ENCODE assay signal across 8 cellular contexts in genomic region chr15:31326729-31327673, GRCh38. TPM values are rescaled to one million over a fixed set of nuclear protein-coding genes. Genes with fewer than 3 reads are reported as not detected.
A peak's percentile ranks its signal among the peaks of the same experiment; 100 is the strongest.
DNase-seq lines count a peak whose midpoint lies in the region; ATAC-seq and TF ChIP-seq lines count a peak whose summit lies in the region.

Gene KLF13 (plus strand): TSS chr15:31326835. CDS start chr15:31327213, 378 bp downstream.

- H3K27ac Mint-ChIP-seq in activated T-cell treated with anti-CD3 and anti-CD28 coated beads, Interleukin-2, amount 50 U/mL, for 24 hours = peak within 1 kb of the TSS; percentile 91
- peak within 1 kb of the TSS; percentile 55 to 97 (median 92) for H3K27ac Mint-ChIP-seq in naive thymus-derived CD4-positive, alpha-beta T cell

- peaks cover 33% of the 10 kb centered on the region for H3K36me3 Mint-ChIP-seq in activated T-cell treated with anti-CD3 and anti-CD28 coated beads, Interleukin-2, amount 50 U/mL, for 24 hours (ENCODE audit: low read depth)
- H3K36me3 Mint-ChIP-seq in naive thymus-derived CD4-positive, alpha-beta T cell = peaks cover 0 to 42% (median 5%) of the 10 kb centered on the region in 5 donors

- H3K27me3 Mint-ChIP-seq in activated T-cell treated with anti-CD3 and anti-CD28 coated beads, Interleukin-2, amount 50 U/mL, for 24 hours = no peaks in the 10 kb centered on the region
- no peaks in the 10 kb centered on the region for H3K27me3 Mint-ChIP-seq in naive thymus-derived CD4-positive, alpha-beta T cell

- peak within 1 kb of the TSS; percentile 94 for H3K9ac ChIP-seq in Karpas-422 (ENCODE audit: low read length)

- H3K36me3 ChIP-seq in Karpas-422 (ENCODE audit: insufficient read depth, low read length) = no peaks in the 10 kb centered on the region
- no peaks in the 10 kb centered on the region for H3K36me3 ChIP-seq in esophagus muscularis mucosa
- H3K36me3 ChIP-seq in naive thymus-derived CD4-positive, alpha-beta T cell (ENCODE audit: control insufficient read depth in 2 of 3, insufficient read depth in 3 of 3, low read length in 3 of 3) = peaks cover 0 to 15% (median 0%) of the 10 kb centered on the region in 3 experiments

- peaks cover 28% of the 10 kb centered on the region for H4K20me1 ChIP-seq in Karpas-422 (ENCODE audit: insufficient read depth, low read depth, low read length)

- CTCF ChIA-PET in naive thymus-derived CD4-positive, alpha-beta T cell (lab: Charles Lee) = interaction anchor here (0.8 to 3.4 kb wide), 6 partner anchors 59 to 112 kb away, joined by 3 to 16 read pairs (median 6); no protein-coding TSS in a partner anchor

- H3K4me1 Mint-ChIP-seq in activated T-cell treated with anti-CD3 and anti-CD28 coated beads, Interleukin-2, amount 50 U/mL, for 24 hours (ENCODE audit: low read depth) = peaks cover 49% of the 10 kb centered on the region
- peaks cover 49 to 64% (median 57%) of the 10 kb centered on the region in 7 donors for H3K4me1 Mint-ChIP-seq in naive thymus-derived CD4-positive, alpha-beta T cell

- TF ChIP-seq POLR2A in esophagus muscularis mucosa (IDR thresholded peaks at IDR 0.05; ENCODE audit: low read depth) = peak; percentile 68

- no peaks in the 10 kb centered on the region; the same call in 1 of the 2 replicates for H3K27me3 ChIP-seq in Karpas-422 (ENCODE audit: low read length)
- no peaks in the 10 kb centered on the region for H3K27me3 ChIP-seq in esophagus muscularis mucosa
- H3K27me3 ChIP-seq in naive thymus-derived CD4-positive, alpha-beta T cell (ENCODE audit: control insufficient read depth in 2 of 2, insufficient read depth in 2 of 2, low read length in 2 of 2) = no peaks in the 10 kb centered on the region

- H3K9me3 ChIP-seq in Karpas-422 (ENCODE audit: low read length) (no peaks in the 10 kb centered on the region), esophagus muscularis mucosa (no peaks in the 10 kb centered on the region)
- no peaks in the 10 kb centered on the region for H3K9me3 ChIP-seq in naive thymus-derived CD4-positive, alpha-beta T cell (ENCODE audit: control insufficient read depth in 2 of 3, low read length in 3 of 3)

- H3K4me3 ChIP-seq in Karpas-422 (ENCODE audit: low read length) (peak within 1 kb of the TSS; percentile 89), esophagus muscularis mucosa (peak within 1 kb of the TSS; percentile 83 to 96 (median 92))
- peak within 1 kb of the TSS; percentile 72 for H3K4me3 ChIP-seq in naive thymus-derived CD4-positive, alpha-beta T cell (ENCODE audit: low read length)

- POLR2A ChIA-PET in naive thymus-derived CD4-positive, alpha-beta T cell (lab: Charles Lee) = interaction anchor here (0.7 to 9.0 kb wide), 30 partner anchors 7 to 161 kb away, joined by 3 to 367 read pairs (median 7); no protein-coding TSS in a partner anchor

- peaks cover 39% of the 10 kb centered on the region for H3K79me2 ChIP-seq in Karpas-422 (ENCODE audit: low read length)

- WGBS in esophagus muscularis mucosa = no CpG with 5 or more reads among the region's 151 CpGs

- no peak for TF ChIP-seq EP300 in esophagus muscularis mucosa (IDR thresholded peaks at IDR 0.05)

- no peaks in the 10 kb centered on the region for H3K9me2 ChIP-seq in Karpas-422 (replicated peaks; ENCODE audit: insufficient read depth, low read length)

- peak; percentile 27 for DNase-seq in GM04504 (ENCODE audit: low read depth)
- DNase-seq in Karpas-422 = peak; percentile 86
- DNase-seq in activated T-cell treated with anti-CD3 and anti-CD28 coated beads, Interleukin-2, amount 50 U/mL, for 24 hours = no peak
- no peak for DNase-seq in esophagus muscularis mucosa (ENCODE audit: extremely low spot score)
- peak in 1 of 9 donors; percentile 81 for DNase-seq in naive thymus-derived CD4-positive, alpha-beta T cell
- DNase-seq in substantia nigra (lab: John Stamatoyannopoulos, UW) = peak in 31 of 49 donors; percentile 66 to 93 (median 83)
- DNase-seq in ecto neural progenitor cell (ENCODE audit: low spot score) = no peak

- peak; percentile 48 for ATAC-seq in GM21737 (IDR thresholded peaks at IDR 0.05; ENCODE audit: unreplicated experiment)
- peak; percentile 42 for ATAC-seq in naive thymus-derived CD4-positive, alpha-beta T cell

- intact Hi-C loops in esophagus muscularis mucosa (cut with DNase I) = loop anchor here (1.0 to 5.0 kb wide), 4 partner anchors 68 to 111 kb away; no protein-coding TSS in a partner anchor
- intact Hi-C loops in naive thymus-derived CD4-positive, alpha-beta T cell (cut with micrococcal nuclease) = loop anchor here (1.0 to 10.0 kb wide), 17 partner anchors 24 to 700 kb away; partner anchors contain the start of genes ARHGAP11B (in 1 of the 2), FAN1 (in 1 of the 2) and MTMR10 (in 1 of the 2)

- H3K9me3 Mint-ChIP-seq in activated T-cell treated with anti-CD3 and anti-CD28 coated beads, Interleukin-2, amount 50 U/mL, for 24 hours = no peaks in the 10 kb centered on the region
- H3K9me3 Mint-ChIP-seq in naive thymus-derived CD4-positive, alpha-beta T cell = peaks cover 0 to 2% (median 0%) of the 10 kb centered on the region in 11 donors

- peak within 1 kb of the TSS; percentile 98 for H3K4me2 ChIP-seq in Karpas-422 (ENCODE audit: low read depth, low read length, poor library complexity, severe bottlenecking)

- TF ChIP-seq CTCF in esophagus muscularis mucosa (IDR thresholded peaks at IDR 0.05) = no peak

- H3K4me1 ChIP-seq in Karpas-422 (ENCODE audit: low read length) (peaks cover 58% of the 10 kb centered on the region), esophagus muscularis mucosa (peaks cover 46 to 51% (median 49%) of the 10 kb centered on the region in 4 donors)
- peaks cover 35 to 43% of the 10 kb centered on the region in 2 donors for H3K4me1 ChIP-seq in naive thymus-derived CD4-positive, alpha-beta T cell (ENCODE audit: control insufficient read depth in 2 of 2, insufficient read depth in 2 of 2, low read length in 2 of 2)

- H3K4me3 Mint-ChIP-seq in activated T-cell treated with anti-CD3 and anti-CD28 coated beads, Interleukin-2, amount 50 U/mL, for 24 hours = peak within 1 kb of the TSS; percentile 86
- peak within 1 kb of the TSS; percentile 75 to 99 (median 88) for H3K4me3 Mint-ChIP-seq in naive thymus-derived CD4-positive, alpha-beta T cell

- peak within 1 kb of the TSS; percentile 79 for H3K27ac ChIP-seq in Karpas-422 (ENCODE audit: low read length)
- H3K27ac ChIP-seq in esophagus muscularis mucosa (replicated peaks in 1 of 4) = peak within 1 kb of the TSS; percentile 98 to 100 (median 100)
- H3K27ac ChIP-seq in naive thymus-derived CD4-positive, alpha-beta T cell (ENCODE audit: low read depth, low read length) = peak within 1 kb of the TSS; percentile 99
- H3K27ac ChIP-seq in substantia nigra (ENCODE audit: low read depth, low read length, poor library complexity, severe bottlenecking) = peak within 1 kb of the TSS; percentile 99

- H2AFZ ChIP-seq in Karpas-422 (ENCODE audit: low read length) = peak within 1 kb of the TSS; percentile 64; the same call in 1 of the 2 replicates

RNA-seq across cellular contexts. Expression of gene KLF13, which starts in this region (rescaled TPM):
- 32.9 and 38.8 TPM in 2 replicates for total RNA-seq in Karpas-422 (2014; rRNA removed; shearing (Covaris generic); ENCODE audit: low replicate concordance)
- 100 to 1,000 TPM in 1 of 4 donors, 10 to 100 TPM in 3; 57.3 to 109 (median 74.2) TPM for total RNA-seq in esophagus muscularis mucosa
- total RNA-seq in naive thymus-derived CD4-positive, alpha-beta T cell = 100 to 1,000 TPM; 175 to 256 (median 199) TPM
- polyA plus RNA-seq in naive thymus-derived CD4-positive, alpha-beta T cell = 10 to 100 TPM; 42.4 to 53.7 TPM

Comparison
In these comparisons a context has a peak if more than half of its experiments do, and no peak if none do; other contexts are left out.
1. DNase-seq: peak in GM04504 (single experiment), Karpas-422 (single experiment) and substantia nigra (31 of 49); none in activated T-cell treated with anti-CD3 and anti-CD28 coated beads, Interleukin-2, amount 50 U/mL, for 24 hours (single experiment), esophagus muscularis mucosa (single experiment) and ecto neural progenitor cell (single experiment).
2. Peak in every context shown above with its lines, with median percentiles within 50 percentile points of each other: H3K27ac ChIP-seq and H3K4me3 ChIP-seq.